In the genomic region with DNA sequence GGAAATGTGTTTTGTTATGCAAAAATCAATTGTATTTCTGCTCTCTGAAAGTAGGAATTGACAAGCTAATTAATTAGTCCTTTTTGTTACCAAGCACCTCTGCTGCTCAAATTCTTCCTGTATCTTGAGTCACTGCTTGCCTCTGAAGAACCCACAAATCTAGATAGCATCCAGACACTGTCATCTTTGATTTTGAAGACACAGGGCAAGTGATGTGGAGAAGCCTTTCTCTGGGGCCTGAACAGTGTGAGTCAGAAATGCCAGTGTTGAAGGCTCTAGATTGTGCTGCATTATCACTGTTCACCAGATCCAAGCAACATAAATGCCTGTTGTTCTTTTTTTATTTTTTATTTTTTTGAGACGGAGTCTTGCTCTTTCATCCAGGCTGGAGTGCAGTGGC, we compare ENCODE assay signal across 1 cellular context.
TF ChIP-seq lines count a peak whose summit lies in the region.

No MANE protein-coding gene starts in this region.

TF ChIP-seq in K562, 482 proteins besides CTCF, POLR2A, EP300 and RAD21 (continued from another document and continues in another):
- TF ChIP-seq, protein P1, sequence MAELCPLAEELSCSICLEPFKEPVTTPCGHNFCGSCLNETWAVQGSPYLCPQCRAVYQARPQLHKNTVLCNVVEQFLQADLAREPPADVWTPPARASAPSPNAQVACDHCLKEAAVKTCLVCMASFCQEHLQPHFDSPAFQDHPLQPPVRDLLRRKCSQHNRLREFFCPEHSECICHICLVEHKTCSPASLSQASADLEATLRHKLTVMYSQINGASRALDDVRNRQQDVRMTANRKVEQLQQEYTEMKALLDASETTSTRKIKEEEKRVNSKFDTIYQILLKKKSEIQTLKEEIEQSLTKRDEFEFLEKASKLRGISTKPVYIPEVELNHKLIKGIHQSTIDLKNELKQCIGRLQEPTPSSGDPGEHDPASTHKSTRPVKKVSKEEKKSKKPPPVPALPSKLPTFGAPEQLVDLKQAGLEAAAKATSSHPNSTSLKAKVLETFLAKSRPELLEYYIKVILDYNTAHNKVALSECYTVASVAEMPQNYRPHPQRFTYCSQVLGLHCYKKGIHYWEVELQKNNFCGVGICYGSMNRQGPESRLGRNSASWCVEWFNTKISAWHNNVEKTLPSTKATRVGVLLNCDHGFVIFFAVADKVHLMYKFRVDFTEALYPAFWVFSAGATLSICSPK (IDR thresholded peaks at IDR 0.05; ENCODE audit: borderline replicate concordance), result no peak
- TF ChIP-seq, protein P2, sequence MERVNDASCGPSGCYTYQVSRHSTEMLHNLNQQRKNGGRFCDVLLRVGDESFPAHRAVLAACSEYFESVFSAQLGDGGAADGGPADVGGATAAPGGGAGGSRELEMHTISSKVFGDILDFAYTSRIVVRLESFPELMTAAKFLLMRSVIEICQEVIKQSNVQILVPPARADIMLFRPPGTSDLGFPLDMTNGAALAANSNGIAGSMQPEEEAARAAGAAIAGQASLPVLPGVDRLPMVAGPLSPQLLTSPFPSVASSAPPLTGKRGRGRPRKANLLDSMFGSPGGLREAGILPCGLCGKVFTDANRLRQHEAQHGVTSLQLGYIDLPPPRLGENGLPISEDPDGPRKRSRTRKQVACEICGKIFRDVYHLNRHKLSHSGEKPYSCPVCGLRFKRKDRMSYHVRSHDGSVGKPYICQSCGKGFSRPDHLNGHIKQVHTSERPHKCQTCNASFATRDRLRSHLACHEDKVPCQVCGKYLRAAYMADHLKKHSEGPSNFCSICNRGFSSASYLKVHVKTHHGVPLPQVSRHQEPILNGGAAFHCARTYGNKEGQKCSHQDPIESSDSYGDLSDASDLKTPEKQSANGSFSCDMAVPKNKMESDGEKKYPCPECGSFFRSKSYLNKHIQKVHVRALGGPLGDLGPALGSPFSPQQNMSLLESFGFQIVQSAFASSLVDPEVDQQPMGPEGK (CRISPR knock-in tag; IDR thresholded peaks at IDR 0.05; ENCODE audit: borderline replicate concordance), result no peak
- TF ChIP-seq BRD9 (IDR thresholded peaks at IDR 0.05; ENCODE audit: low read depth, partially characterized antibody) (no peak), KDM5B (IDR thresholded peaks at IDR 0.05; ENCODE audit: insufficient replicate concordance, low read depth, low read length) (no peak), MEF2D (tag; conservative IDR thresholded peaks at IDR 0.05; ENCODE audit: low read depth) (no peak), ZNF583 (CRISPR knock-in tag; IDR thresholded peaks at IDR 0.05) (no peak), ARID1B (IDR thresholded peaks at IDR 0.05) (peak; percentile 79), PHB (CRISPR knock-in tag; IDR thresholded peaks at IDR 0.05) (no peak), HDGF (IDR thresholded peaks at IDR 0.05) (no peak), LCOR (CRISPR knock-in tag; IDR thresholded peaks at IDR 0.05) (peak; percentile 55; the same call in 1 of the 2 replicates), BACH1 (tag; IDR thresholded peaks at IDR 0.05) (no peak), ZNF174 (CRISPR knock-in tag; IDR thresholded peaks at IDR 0.05) (no peak), HDAC2 (IDR thresholded peaks at IDR 0.05) (peak; percentile 36; the same call in 1 of the 2 replicates), GABPB2 (CRISPR knock-in tag; conservative IDR thresholded peaks at IDR 0.05) (no peak), ZSCAN29 (IDR thresholded peaks at IDR 0.05) (no peak), ETS2 (tag; IDR thresholded peaks at IDR 0.05; ENCODE audit: borderline replicate concordance, poor library complexity, severe bottlenecking) (no peak), SRSF9 (IDR thresholded peaks at IDR 0.05; ENCODE audit: borderline replicate concordance, low read depth, low read length) (no peak), HNRNPLL (IDR thresholded peaks at IDR 0.05; ENCODE audit: low read depth, low read length, poor library complexity, severe bottlenecking) (no peak), ZNF197 (CRISPR knock-in tag; IDR thresholded peaks at IDR 0.05; ENCODE audit: low read depth) (no peak), NFYB (IDR thresholded peaks at IDR 0.05; ENCODE audit: extremely low read depth, insufficient read length) (no peak), KLF1 (tag; IDR thresholded peaks at IDR 0.05) (no peak), KDM4B (IDR thresholded peaks at IDR 0.05; ENCODE audit: borderline replicate concordance in 2 of 2, low read depth in 1 of 2) (no peak), FOS (IDR thresholded peaks at IDR 0.05; ENCODE audit: extremely low read depth, insufficient read length) (no peak)
- TF ChIP-seq, protein P3, sequence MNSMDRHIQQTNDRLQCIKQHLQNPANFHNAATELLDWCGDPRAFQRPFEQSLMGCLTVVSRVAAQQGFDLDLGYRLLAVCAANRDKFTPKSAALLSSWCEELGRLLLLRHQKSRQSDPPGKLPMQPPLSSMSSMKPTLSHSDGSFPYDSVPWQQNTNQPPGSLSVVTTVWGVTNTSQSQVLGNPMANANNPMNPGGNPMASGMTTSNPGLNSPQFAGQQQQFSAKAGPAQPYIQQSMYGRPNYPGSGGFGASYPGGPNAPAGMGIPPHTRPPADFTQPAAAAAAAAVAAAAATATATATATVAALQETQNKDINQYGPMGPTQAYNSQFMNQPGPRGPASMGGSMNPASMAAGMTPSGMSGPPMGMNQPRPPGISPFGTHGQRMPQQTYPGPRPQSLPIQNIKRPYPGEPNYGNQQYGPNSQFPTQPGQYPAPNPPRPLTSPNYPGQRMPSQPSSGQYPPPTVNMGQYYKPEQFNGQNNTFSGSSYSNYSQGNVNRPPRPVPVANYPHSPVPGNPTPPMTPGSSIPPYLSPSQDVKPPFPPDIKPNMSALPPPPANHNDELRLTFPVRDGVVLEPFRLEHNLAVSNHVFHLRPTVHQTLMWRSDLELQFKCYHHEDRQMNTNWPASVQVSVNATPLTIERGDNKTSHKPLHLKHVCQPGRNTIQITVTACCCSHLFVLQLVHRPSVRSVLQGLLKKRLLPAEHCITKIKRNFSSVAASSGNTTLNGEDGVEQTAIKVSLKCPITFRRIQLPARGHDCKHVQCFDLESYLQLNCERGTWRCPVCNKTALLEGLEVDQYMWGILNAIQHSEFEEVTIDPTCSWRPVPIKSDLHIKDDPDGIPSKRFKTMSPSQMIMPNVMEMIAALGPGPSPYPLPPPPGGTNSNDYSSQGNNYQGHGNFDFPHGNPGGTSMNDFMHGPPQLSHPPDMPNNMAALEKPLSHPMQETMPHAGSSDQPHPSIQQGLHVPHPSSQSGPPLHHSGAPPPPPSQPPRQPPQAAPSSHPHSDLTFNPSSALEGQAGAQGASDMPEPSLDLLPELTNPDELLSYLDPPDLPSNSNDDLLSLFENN (IDR thresholded peaks at IDR 0.05; ENCODE audit: low read depth in 2 of 2, low read length in 2 of 2), result no peak
- TF ChIP-seq, protein P4, sequence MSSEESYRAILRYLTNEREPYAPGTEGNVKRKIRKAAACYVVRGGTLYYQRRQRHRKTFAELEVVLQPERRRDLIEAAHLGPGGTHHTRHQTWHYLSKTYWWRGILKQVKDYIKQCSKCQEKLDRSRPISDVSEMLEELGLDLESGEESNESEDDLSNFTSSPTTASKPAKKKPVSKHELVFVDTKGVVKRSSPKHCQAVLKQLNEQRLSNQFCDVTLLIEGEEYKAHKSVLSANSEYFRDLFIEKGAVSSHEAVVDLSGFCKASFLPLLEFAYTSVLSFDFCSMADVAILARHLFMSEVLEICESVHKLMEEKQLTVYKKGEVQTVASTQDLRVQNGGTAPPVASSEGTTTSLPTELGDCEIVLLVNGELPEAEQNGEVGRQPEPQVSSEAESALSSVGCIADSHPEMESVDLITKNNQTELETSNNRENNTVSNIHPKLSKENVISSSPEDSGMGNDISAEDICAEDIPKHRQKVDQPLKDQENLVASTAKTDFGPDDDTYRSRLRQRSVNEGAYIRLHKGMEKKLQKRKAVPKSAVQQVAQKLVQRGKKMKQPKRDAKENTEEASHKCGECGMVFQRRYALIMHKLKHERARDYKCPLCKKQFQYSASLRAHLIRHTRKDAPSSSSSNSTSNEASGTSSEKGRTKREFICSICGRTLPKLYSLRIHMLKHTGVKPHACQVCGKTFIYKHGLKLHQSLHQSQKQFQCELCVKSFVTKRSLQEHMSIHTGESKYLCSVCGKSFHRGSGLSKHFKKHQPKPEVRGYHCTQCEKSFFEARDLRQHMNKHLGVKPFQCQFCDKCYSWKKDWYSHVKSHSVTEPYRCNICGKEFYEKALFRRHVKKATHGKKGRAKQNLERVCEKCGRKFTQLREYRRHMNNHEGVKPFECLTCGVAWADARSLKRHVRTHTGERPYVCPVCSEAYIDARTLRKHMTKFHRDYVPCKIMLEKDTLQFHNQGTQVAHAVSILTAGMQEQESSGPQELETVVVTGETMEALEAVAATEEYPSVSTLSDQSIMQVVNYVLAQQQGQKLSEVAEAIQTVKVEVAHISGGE (CRISPR knock-in tag; IDR thresholded peaks at IDR 0.05), result no peak
- TF ChIP-seq, protein P5, sequence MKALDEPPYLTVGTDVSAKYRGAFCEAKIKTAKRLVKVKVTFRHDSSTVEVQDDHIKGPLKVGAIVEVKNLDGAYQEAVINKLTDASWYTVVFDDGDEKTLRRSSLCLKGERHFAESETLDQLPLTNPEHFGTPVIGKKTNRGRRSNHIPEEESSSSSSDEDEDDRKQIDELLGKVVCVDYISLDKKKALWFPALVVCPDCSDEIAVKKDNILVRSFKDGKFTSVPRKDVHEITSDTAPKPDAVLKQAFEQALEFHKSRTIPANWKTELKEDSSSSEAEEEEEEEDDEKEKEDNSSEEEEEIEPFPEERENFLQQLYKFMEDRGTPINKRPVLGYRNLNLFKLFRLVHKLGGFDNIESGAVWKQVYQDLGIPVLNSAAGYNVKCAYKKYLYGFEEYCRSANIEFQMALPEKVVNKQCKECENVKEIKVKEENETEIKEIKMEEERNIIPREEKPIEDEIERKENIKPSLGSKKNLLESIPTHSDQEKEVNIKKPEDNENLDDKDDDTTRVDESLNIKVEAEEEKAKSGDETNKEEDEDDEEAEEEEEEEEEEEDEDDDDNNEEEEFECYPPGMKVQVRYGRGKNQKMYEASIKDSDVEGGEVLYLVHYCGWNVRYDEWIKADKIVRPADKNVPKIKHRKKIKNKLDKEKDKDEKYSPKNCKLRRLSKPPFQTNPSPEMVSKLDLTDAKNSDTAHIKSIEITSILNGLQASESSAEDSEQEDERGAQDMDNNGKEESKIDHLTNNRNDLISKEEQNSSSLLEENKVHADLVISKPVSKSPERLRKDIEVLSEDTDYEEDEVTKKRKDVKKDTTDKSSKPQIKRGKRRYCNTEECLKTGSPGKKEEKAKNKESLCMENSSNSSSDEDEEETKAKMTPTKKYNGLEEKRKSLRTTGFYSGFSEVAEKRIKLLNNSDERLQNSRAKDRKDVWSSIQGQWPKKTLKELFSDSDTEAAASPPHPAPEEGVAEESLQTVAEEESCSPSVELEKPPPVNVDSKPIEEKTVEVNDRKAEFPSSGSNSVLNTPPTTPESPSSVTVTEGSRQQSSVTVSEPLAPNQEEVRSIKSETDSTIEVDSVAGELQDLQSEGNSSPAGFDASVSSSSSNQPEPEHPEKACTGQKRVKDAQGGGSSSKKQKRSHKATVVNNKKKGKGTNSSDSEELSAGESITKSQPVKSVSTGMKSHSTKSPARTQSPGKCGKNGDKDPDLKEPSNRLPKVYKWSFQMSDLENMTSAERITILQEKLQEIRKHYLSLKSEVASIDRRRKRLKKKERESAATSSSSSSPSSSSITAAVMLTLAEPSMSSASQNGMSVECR (CRISPR knock-in tag; IDR thresholded peaks at IDR 0.05), result no peak
- TF ChIP-seq, protein P6, sequence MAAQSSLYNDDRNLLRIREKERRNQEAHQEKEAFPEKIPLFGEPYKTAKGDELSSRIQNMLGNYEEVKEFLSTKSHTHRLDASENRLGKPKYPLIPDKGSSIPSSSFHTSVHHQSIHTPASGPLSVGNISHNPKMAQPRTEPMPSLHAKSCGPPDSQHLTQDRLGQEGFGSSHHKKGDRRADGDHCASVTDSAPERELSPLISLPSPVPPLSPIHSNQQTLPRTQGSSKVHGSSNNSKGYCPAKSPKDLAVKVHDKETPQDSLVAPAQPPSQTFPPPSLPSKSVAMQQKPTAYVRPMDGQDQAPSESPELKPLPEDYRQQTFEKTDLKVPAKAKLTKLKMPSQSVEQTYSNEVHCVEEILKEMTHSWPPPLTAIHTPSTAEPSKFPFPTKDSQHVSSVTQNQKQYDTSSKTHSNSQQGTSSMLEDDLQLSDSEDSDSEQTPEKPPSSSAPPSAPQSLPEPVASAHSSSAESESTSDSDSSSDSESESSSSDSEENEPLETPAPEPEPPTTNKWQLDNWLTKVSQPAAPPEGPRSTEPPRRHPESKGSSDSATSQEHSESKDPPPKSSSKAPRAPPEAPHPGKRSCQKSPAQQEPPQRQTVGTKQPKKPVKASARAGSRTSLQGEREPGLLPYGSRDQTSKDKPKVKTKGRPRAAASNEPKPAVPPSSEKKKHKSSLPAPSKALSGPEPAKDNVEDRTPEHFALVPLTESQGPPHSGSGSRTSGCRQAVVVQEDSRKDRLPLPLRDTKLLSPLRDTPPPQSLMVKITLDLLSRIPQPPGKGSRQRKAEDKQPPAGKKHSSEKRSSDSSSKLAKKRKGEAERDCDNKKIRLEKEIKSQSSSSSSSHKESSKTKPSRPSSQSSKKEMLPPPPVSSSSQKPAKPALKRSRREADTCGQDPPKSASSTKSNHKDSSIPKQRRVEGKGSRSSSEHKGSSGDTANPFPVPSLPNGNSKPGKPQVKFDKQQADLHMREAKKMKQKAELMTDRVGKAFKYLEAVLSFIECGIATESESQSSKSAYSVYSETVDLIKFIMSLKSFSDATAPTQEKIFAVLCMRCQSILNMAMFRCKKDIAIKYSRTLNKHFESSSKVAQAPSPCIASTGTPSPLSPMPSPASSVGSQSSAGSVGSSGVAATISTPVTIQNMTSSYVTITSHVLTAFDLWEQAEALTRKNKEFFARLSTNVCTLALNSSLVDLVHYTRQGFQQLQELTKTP (IDR thresholded peaks at IDR 0.05; ENCODE audit: low read depth in 1 of 2, partially characterized antibody in 2 of 2), result no peak
- TF ChIP-seq, protein P7, sequence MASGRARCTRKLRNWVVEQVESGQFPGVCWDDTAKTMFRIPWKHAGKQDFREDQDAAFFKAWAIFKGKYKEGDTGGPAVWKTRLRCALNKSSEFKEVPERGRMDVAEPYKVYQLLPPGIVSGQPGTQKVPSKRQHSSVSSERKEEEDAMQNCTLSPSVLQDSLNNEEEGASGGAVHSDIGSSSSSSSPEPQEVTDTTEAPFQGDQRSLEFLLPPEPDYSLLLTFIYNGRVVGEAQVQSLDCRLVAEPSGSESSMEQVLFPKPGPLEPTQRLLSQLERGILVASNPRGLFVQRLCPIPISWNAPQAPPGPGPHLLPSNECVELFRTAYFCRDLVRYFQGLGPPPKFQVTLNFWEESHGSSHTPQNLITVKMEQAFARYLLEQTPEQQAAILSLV (tag; IDR thresholded peaks at IDR 0.05), result no peak
- TF ChIP-seq, protein P8, sequence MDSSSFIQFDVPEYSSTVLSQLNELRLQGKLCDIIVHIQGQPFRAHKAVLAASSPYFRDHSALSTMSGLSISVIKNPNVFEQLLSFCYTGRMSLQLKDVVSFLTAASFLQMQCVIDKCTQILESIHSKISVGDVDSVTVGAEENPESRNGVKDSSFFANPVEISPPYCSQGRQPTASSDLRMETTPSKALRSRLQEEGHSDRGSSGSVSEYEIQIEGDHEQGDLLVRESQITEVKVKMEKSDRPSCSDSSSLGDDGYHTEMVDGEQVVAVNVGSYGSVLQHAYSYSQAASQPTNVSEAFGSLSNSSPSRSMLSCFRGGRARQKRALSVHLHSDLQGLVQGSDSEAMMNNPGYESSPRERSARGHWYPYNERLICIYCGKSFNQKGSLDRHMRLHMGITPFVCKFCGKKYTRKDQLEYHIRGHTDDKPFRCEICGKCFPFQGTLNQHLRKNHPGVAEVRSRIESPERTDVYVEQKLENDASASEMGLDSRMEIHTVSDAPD (CRISPR knock-in tag; IDR thresholded peaks at IDR 0.05), result no peak
